Comparison of ENCODE assay signal across 34 cellular contexts in genomic region chr14:29798078-29798477, GRCh38.
DNase-seq lines count a peak whose midpoint lies in the region; ATAC-seq and TF ChIP-seq lines count a peak whose summit lies in the region.
"Had no signal": no experiment of that assay in that cellular context is flagged by ENCODE, and none has a peak within 500 bp of the region (broad histone marks: within the 10 kb centered on the region; RNA-seq: fewer than 3 reads in every experiment).

No MANE protein-coding gene starts in this region.

- ATAC-seq in GM23338, result no peak
- ATAC-seq: A549; CD8-positive, alpha-beta T cell had no signal

- no peaks in the 10 kb centered on the region for H3K79me2 ChIP-seq in GM23338 (replicated peaks; ENCODE audit: insufficient read depth)

- DNase-seq in DMS 273 (lab: John Stamatoyannopoulos, UW; ENCODE audit: unreplicated experiment) (peak; percentile 31), DMS 273 treated with DMSO at 0.1 percent for 48 hours (lab: John Stamatoyannopoulos, UW) (no peak), GM23338 (ENCODE audit: low spot score) (no peak), NCI-H526 treated with DMSO at 0.1 percent for 48 hours (lab: John Stamatoyannopoulos, UW) (peak; percentile 61), putamen (ENCODE audit: low spot score) (peak; percentile 49), UCSD-AML1 (lab: John Stamatoyannopoulos, UW; ENCODE audit: unreplicated experiment) (no peak), pons (ENCODE audit: low spot score) (no peak), HuH-7.5 (ENCODE audit: low spot score) (no peak)
- DNase-seq: 8988T; ACHN; AML-193; BE2C; C1 segment of cervical spinal cord; Caco-2; Calu3; CD4-positive, alpha-beta memory T cell; CD4-positive, alpha-beta T cell; CD4-positive, CD25-positive, alpha-beta regulatory T cell; CD8-positive, alpha-beta memory T cell; CD8-positive, alpha-beta T cell; COR-L47; DMS153; DMS53; DMS79; DMS79 treated with DMSO at 0.1 percent for 48 hours; DND-41; EL had no signal

- TF ChIP-seq CTCF in GM23338 (conservative IDR thresholded peaks at IDR 0.05; ENCODE audit: low read depth in 2 of 2), result no peak

- H3K4me3 Mint-ChIP-seq in GM23338, result no peak overlapping the region
- H3K4me3 Mint-ChIP-seq: B cell; CD14-positive monocyte; CD4-positive, alpha-beta memory T cell; CD4-positive, alpha-beta T cell; CD4-positive, CD25-positive, alpha-beta regulatory T cell; CD8-positive, alpha-beta memory T cell; CD8-positive, alpha-beta T cell had no signal

- H3K4me3 ChIP-seq in GM23338, result no peak overlapping the region
- H3K4me3 ChIP-seq: A549; BLaER1; BLaER1 treated with 17β-estradiol and CSF1 and Interleukin-3, amounts not matched to agents 10 nM and 100 nM had no signal

- H3K4me1 Mint-ChIP-seq in GM23338, result peaks cover 20% of the 10 kb centered on the region
- H3K4me1 Mint-ChIP-seq: CD14-positive monocyte; CD4-positive, alpha-beta memory T cell; CD4-positive, CD25-positive, alpha-beta regulatory T cell; CD8-positive, alpha-beta memory T cell had no signal

- H3K27ac ChIP-seq in GM23338 (ENCODE audit: low read depth), result no peak overlapping the region
- H3K27ac ChIP-seq: 22Rv1; A549; BLaER1; BLaER1 treated with 17β-estradiol and CSF1 and Interleukin-3, amounts not matched to agents 10 nM and 100 nM; C4-2B had no signal

- H3F3A ChIP-seq in GM23338 (replicated peaks; ENCODE audit: low read depth), result no peaks in the 10 kb centered on the region

- peak overlapping the region; percentile 10; the same call in 1 of the 2 replicates for H3K4me2 ChIP-seq in GM23338
- H3K4me2 ChIP-seq: A549; BLaER1; BLaER1 treated with 17β-estradiol and CSF1 and Interleukin-3, amounts not matched to agents 10 nM and 100 nM had no signal

- no peaks in the 10 kb centered on the region for H4K20me1 ChIP-seq in GM23338 (replicated peaks; ENCODE audit: insufficient read depth)
- H4K20me1 ChIP-seq: BLaER1; BLaER1 treated with 17β-estradiol and CSF1 and Interleukin-3, amounts not matched to agents 10 nM and 100 nM had no signal

- no peaks in the 10 kb centered on the region for H3K9me2 ChIP-seq in GM23338 (ENCODE audit: insufficient read depth)

- H3K9me3 Mint-ChIP-seq in GM23338, result no peaks in the 10 kb centered on the region

- no peak overlapping the region; the same call in 1 of the 2 replicates for H3K27ac Mint-ChIP-seq in GM23338
- H3K27ac Mint-ChIP-seq: B cell; CD14-positive monocyte; CD4-positive, alpha-beta memory T cell; CD4-positive, alpha-beta T cell; CD4-positive, CD25-positive, alpha-beta regulatory T cell; CD8-positive, alpha-beta memory T cell; CD8-positive, alpha-beta T cell had no signal

- no peaks in the 10 kb centered on the region for H3K27me3 ChIP-seq in GM23338 (ENCODE audit: insufficient read depth)
- H3K27me3 ChIP-seq: BE2C; BLaER1; BLaER1 treated with 17β-estradiol and CSF1 and Interleukin-3, amounts not matched to agents 10 nM and 100 nM had no signal

- no peaks in the 10 kb centered on the region for H3K36me3 Mint-ChIP-seq in GM23338 (ENCODE audit: low read depth)
- H3K36me3 Mint-ChIP-seq: CD14-positive monocyte; CD4-positive, alpha-beta memory T cell; CD4-positive, CD25-positive, alpha-beta regulatory T cell; CD8-positive, alpha-beta memory T cell; CD8-positive, alpha-beta T cell had no signal

- H3K36me3 ChIP-seq in GM23338 (ENCODE audit: insufficient read depth), result no peaks in the 10 kb centered on the region
- H3K36me3 ChIP-seq: BE2C; BLaER1; BLaER1 treated with 17β-estradiol and CSF1 and Interleukin-3, amounts not matched to agents 10 nM and 100 nM had no signal

- peaks cover 22% of the 10 kb centered on the region for H3K4me1 ChIP-seq in GM23338 (ENCODE audit: insufficient read depth)
- H3K4me1 ChIP-seq: A549; BE2C; BLaER1; BLaER1 treated with 17β-estradiol and CSF1 and Interleukin-3, amounts not matched to agents 10 nM and 100 nM; Caco-2 had no signal

- H2AFZ ChIP-seq in GM23338, result no peak overlapping the region

- no peaks in the 10 kb centered on the region for H3K27me3 Mint-ChIP-seq in GM23338 (ENCODE audit: insufficient read depth, low read depth, poor library complexity)
- H3K27me3 Mint-ChIP-seq: B cell; CD4-positive, alpha-beta memory T cell; CD4-positive, alpha-beta T cell; CD4-positive, CD25-positive, alpha-beta regulatory T cell; CD8-positive, alpha-beta memory T cell had no signal

TF ChIP-seq in GM23338, 12 proteins besides CTCF, POLR2A, EP300 and RAD21:
- TF ChIP-seq STAT1 (IDR thresholded peaks at IDR 0.05; ENCODE audit: unreplicated experiment) (no peak), EZH2 (IDR thresholded peaks at IDR 0.05; ENCODE audit: low read depth, unreplicated experiment) (no peak), ZNF462 (CRISPR knock-in tag; IDR thresholded peaks at IDR 0.05) (no peak), ETS1 (IDR thresholded peaks at IDR 0.05) (no peak), JUNB (IDR thresholded peaks at IDR 0.05; ENCODE audit: unreplicated experiment) (no peak)

Comparison
In these comparisons a context has a peak if more than half of its experiments do, and no peak if none do; other contexts are left out.
1. DNase-seq: peak in DMS 273 (single experiment), NCI-H526 treated with DMSO at 0.1 percent for 48 hours (single experiment) and putamen (single experiment); none in DMS 273 treated with DMSO at 0.1 percent for 48 hours (single experiment), GM23338 (single experiment), UCSD-AML1 (single experiment), pons (single experiment) and HuH-7.5 (single experiment).